Comparison of ENCODE assay signal across 31 cellular contexts in the genomic region with DNA sequence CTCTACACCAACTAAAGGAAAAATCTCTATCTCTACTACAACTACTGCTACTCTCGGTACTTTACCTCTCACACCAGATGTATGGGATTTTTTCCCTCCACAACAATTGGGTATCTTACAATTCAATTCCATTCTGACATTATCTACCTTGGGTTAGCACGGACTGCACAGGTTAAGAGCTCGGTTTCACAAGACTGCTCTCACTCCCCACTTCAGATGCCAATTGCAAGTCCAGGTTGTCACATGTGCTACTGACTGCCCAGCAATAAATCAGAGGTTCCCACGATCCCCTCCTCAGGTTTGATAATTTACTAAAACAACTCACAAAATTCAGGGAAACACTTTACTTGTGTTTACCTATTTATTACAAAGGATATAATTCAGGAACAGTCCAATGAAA. TPM values are rescaled to one million over a fixed set of nuclear protein-coding genes. Genes with fewer than 3 reads are reported as not detected.
"Had no signal": no experiment of that assay in that cellular context is flagged by ENCODE, and none has a peak within 500 bp of the region (broad histone marks: within the 10 kb centered on the region; RNA-seq: fewer than 3 reads in every experiment).

No MANE protein-coding gene starts in this region.

- H3K27me3 ChIP-seq: heart right ventricle, neural progenitor cell, right atrium auricular region, suprapubic skin, tibial nerve, vagina had no signal

- H3K36me3 ChIP-seq: heart right ventricle, neural progenitor cell, neutrophil, right atrium auricular region, suprapubic skin, thoracic aorta, tibial nerve, vagina had no signal

- H3K4me1 ChIP-seq: heart right ventricle, neural progenitor cell, parathyroid adenoma, right atrium auricular region, suprapubic skin, tibial nerve, vagina had no signal

- H3K9me3 ChIP-seq: neutrophil, right atrium auricular region, suprapubic skin, thoracic aorta, tibial nerve, vagina had no signal

- ATAC-seq: heart right ventricle, left colon, left ventricle myocardium superior, natural killer cell, sciatic nerve had no signal

- H3K27ac Mint-ChIP-seq: immature natural killer cell; memory B cell; naive B cell; natural killer cell; nephron progenitor cell; neural progenitor cell; stimulated activated naive CD8-positive, alpha-beta T cell treated with anti-CD3 and anti-CD28 coated beads, Interleukin-15, Interleukin-2, amounts not matched to agents 100 ng/mL and 50 ng/mL, for 24 hours; type B pancreatic cell had no signal

- H3K9ac ChIP-seq: neural progenitor cell, parathyroid adenoma had no signal

- H3K36me3 Mint-ChIP-seq: immature natural killer cell, memory B cell, naive B cell, natural killer cell, neural progenitor cell, type B pancreatic cell had no signal

- H3K4me1 Mint-ChIP-seq: immature natural killer cell, memory B cell, naive B cell, natural killer cell, nephron progenitor cell, neural progenitor cell had no signal

- H3K27ac ChIP-seq: heart right ventricle, neural progenitor cell, neutrophil, parathyroid adenoma, right atrium auricular region, skin epidermis, suprapubic skin, thoracic aorta, tibial nerve, vagina had no signal

- DNase-seq: heart right ventricle; hypothalamus; immature natural killer cell; kidney; left colon; left ventricle myocardium superior; naive B cell; natural killer cell; nephron progenitor cell; occipital lobe; stimulated activated CD4-positive, alpha-beta T cell treated with anti-CD3 and anti-CD28 coated beads, Interleukin-12 subunit alpha, Interleukin-12 subunit beta, amount 100 ng/mL, for 4 hours; stimulated activated CD4-positive, alpha-beta T cell treated with anti-CD3 and anti-CD28 coated beads, Interleukin-15, amount 100 ng/mL, for 24 hours; stimulated activated CD4-positive, alpha-beta T cell treated with anti-CD3 and anti-CD28 coated beads, Interleukin-2, amount 100 ng/mL, for 24 hours; stimulated activated CD4-positive, alpha-beta T cell treated with anti-CD3 and anti-CD28 coated beads, Interleukin-4, amount 100 ng/mL, for 1 hour; stimulated activated naive CD4-positive, alpha-beta T cell had no signal

- H3K4me3 ChIP-seq: heart right ventricle, neural progenitor cell, right atrium auricular region, skin epidermis, suprapubic skin, thoracic aorta, tibial nerve, vagina had no signal

- H3K27me3 Mint-ChIP-seq: memory B cell, type B pancreatic cell had no signal

- H3K4me3 Mint-ChIP-seq: immature natural killer cell; memory B cell; natural killer cell; nephron progenitor cell; neural progenitor cell; stimulated activated naive CD8-positive, alpha-beta T cell treated with anti-CD3 and anti-CD28 coated beads, Interleukin-15, Interleukin-2, amounts not matched to agents 100 ng/mL and 50 ng/mL, for 24 hours; type B pancreatic cell had no signal

- H3K9me3 Mint-ChIP-seq: memory B cell; natural killer cell; stimulated activated naive CD8-positive, alpha-beta T cell treated with anti-CD3 and anti-CD28 coated beads, Interleukin-15, Interleukin-2, amounts not matched to agents 100 ng/mL and 50 ng/mL, for 24 hours; type B pancreatic cell had no signal

RNA-seq across cellular contexts. Expression of a gene that starts 58.0 kb away (rescaled TPM):
- total RNA-seq: mononuclear cell, natural killer cell, pulmonary artery endothelial cell, renal cortical epithelial cell had no signal
- polyA plus RNA-seq: immature natural killer cell had no signal
